In genomic region chr10:133647075-133647748, GRCh38 we compare ENCODE assay signal across 15 cellular contexts. TPM values are rescaled to one million over a fixed set of nuclear protein-coding genes. Genes with fewer than 3 reads are reported as not detected.
DNase-seq lines count a peak whose midpoint lies in the region; ATAC-seq and TF ChIP-seq lines count a peak whose summit lies in the region.
"Not testable (repeated sequence)": the region's sequence is repeated elsewhere in the genome, so short reads cannot be mapped to it uniquely, and the experiment has no call there.
"Had no signal": no experiment of that assay in that cellular context is flagged by ENCODE, and none has a peak within 500 bp of the region (broad histone marks: within the 10 kb centered on the region; RNA-seq: fewer than 3 reads in every experiment).

No MANE protein-coding gene starts in this region.

- H3K27me3 ChIP-seq in colonic mucosa; naive thymus-derived CD4-positive, alpha-beta T cell (ENCODE audit: control insufficient read depth in 2 of 2, insufficient read depth in 2 of 2, low read length in 2 of 2): not testable (repeated sequence)

- not testable (repeated sequence) for H3K36me3 Mint-ChIP-seq in activated CD4-positive, alpha-beta memory T cell treated with anti-CD3 and anti-CD28 coated beads for 36 hours; naive thymus-derived CD4-positive, alpha-beta T cell

- H3K4me3 ChIP-seq in colonic mucosa; naive thymus-derived CD4-positive, alpha-beta T cell (ENCODE audit: low read length): not testable (repeated sequence)

- H3K9me3 ChIP-seq in colonic mucosa; naive thymus-derived CD4-positive, alpha-beta T cell (ENCODE audit: control insufficient read depth in 2 of 3, low read length in 3 of 3): not testable (repeated sequence)

- not testable (repeated sequence) for H3K27ac Mint-ChIP-seq in activated CD4-positive, alpha-beta memory T cell treated with anti-CD3 and anti-CD28 coated beads for 36 hours; naive thymus-derived CD4-positive, alpha-beta T cell

- H3K9me3 Mint-ChIP-seq in activated CD4-positive, alpha-beta memory T cell treated with anti-CD3 and anti-CD28 coated beads for 36 hours; naive thymus-derived CD4-positive, alpha-beta T cell: not testable (repeated sequence)

- TF ChIP-seq CTCF in C4-2B (conservative IDR thresholded peaks at IDR 0.05): peak; percentile 16
- peak; percentile 24 for TF ChIP-seq CTCF in colonic mucosa (IDR thresholded peaks at IDR 0.05)

- intact Hi-C loops in activated CD4-positive, alpha-beta memory T cell treated with anti-CD3 and anti-CD28 coated beads for 36 hours (cut with micrococcal nuclease); colonic mucosa (cut with DNase I); naive thymus-derived CD4-positive, alpha-beta T cell (cut with micrococcal nuclease): not testable (repeated sequence)

- H3K27ac ChIP-seq in C4-2B; colonic mucosa; naive thymus-derived CD4-positive, alpha-beta T cell (ENCODE audit: low read depth, low read length): not testable (repeated sequence)

- H3K36me3 ChIP-seq in colonic mucosa; naive thymus-derived CD4-positive, alpha-beta T cell (ENCODE audit: control insufficient read depth in 2 of 3, insufficient read depth in 3 of 3, low read length in 3 of 3): not testable (repeated sequence)

- H3K4me1 Mint-ChIP-seq in activated CD4-positive, alpha-beta memory T cell treated with anti-CD3 and anti-CD28 coated beads for 36 hours (ENCODE audit: low read depth); naive thymus-derived CD4-positive, alpha-beta T cell: not testable (repeated sequence)

- CTCF ChIA-PET in activated CD4-positive, alpha-beta memory T cell treated with anti-CD3 and anti-CD28 coated beads for 36 hours (lab: Charles Lee); naive thymus-derived CD4-positive, alpha-beta T cell (lab: Charles Lee): not testable (repeated sequence)

- not testable (repeated sequence) for H3K9ac ChIP-seq in colonic mucosa (ENCODE audit: low read depth in 2 of 2, low read length in 2 of 2)

- not testable (repeated sequence) for H3K4me1 ChIP-seq in colonic mucosa; naive thymus-derived CD4-positive, alpha-beta T cell (ENCODE audit: control insufficient read depth in 2 of 2, insufficient read depth in 2 of 2, low read length in 2 of 2)

- H3K27me3 Mint-ChIP-seq in activated CD4-positive, alpha-beta memory T cell treated with anti-CD3 and anti-CD28 coated beads for 36 hours; naive thymus-derived CD4-positive, alpha-beta T cell: not testable (repeated sequence)

- H3K4me3 Mint-ChIP-seq in activated CD4-positive, alpha-beta memory T cell treated with anti-CD3 and anti-CD28 coated beads for 36 hours: not testable (repeated sequence)
- peak overlapping the region in 4 of 10 donors; percentile 39 to 45 (median 44) for H3K4me3 Mint-ChIP-seq in naive thymus-derived CD4-positive, alpha-beta T cell

- POLR2A ChIA-PET in activated CD4-positive, alpha-beta memory T cell treated with anti-CD3 and anti-CD28 coated beads for 36 hours (lab: Charles Lee); naive thymus-derived CD4-positive, alpha-beta T cell (lab: Charles Lee): not testable (repeated sequence)

- ATAC-seq in GM18868 (IDR thresholded peaks at IDR 0.05; ENCODE audit: unreplicated experiment) (peak; percentile 77), GM21528 (IDR thresholded peaks at IDR 0.05; ENCODE audit: low FRiP score, unreplicated experiment) (peak; percentile 79), HG02852 (IDR thresholded peaks at IDR 0.05; ENCODE audit: unreplicated experiment) (peak; percentile 59), HG03469 (IDR thresholded peaks at IDR 0.05; ENCODE audit: unreplicated experiment) (peak; percentile 91)
- peak; percentile 54 for ATAC-seq in naive thymus-derived CD4-positive, alpha-beta T cell

- peak; percentile 18 for DNase-seq in activated CD4-positive, alpha-beta memory T cell treated with anti-CD3 and anti-CD28 coated beads for 36 hours
- not testable (repeated sequence) for DNase-seq in colonic mucosa
- peak in 7 of 9 donors; percentile 9 to 59 (median 46) for DNase-seq in naive thymus-derived CD4-positive, alpha-beta T cell

RNA-seq across cellular contexts. Expression of gene FRG2B, which starts 20.6 kb away (rescaled TPM):
- total RNA-seq in activated CD4-positive, alpha-beta memory T cell treated with anti-CD3 and anti-CD28 coated beads for 36 hours: not detected
- not detected for total RNA-seq in colonic mucosa
- total RNA-seq in naive thymus-derived CD4-positive, alpha-beta T cell: not detected
- polyA plus RNA-seq in naive thymus-derived CD4-positive, alpha-beta T cell: not detected
- total RNA-seq: A172, breast epithelium, gastrocnemius medialis, mononuclear cell, pulmonary artery endothelial cell, Right ventricle myocardium inferior, thyroid gland had no signal
